Comparison of ENCODE assay signal across 24 cellular contexts in the genomic region with DNA sequence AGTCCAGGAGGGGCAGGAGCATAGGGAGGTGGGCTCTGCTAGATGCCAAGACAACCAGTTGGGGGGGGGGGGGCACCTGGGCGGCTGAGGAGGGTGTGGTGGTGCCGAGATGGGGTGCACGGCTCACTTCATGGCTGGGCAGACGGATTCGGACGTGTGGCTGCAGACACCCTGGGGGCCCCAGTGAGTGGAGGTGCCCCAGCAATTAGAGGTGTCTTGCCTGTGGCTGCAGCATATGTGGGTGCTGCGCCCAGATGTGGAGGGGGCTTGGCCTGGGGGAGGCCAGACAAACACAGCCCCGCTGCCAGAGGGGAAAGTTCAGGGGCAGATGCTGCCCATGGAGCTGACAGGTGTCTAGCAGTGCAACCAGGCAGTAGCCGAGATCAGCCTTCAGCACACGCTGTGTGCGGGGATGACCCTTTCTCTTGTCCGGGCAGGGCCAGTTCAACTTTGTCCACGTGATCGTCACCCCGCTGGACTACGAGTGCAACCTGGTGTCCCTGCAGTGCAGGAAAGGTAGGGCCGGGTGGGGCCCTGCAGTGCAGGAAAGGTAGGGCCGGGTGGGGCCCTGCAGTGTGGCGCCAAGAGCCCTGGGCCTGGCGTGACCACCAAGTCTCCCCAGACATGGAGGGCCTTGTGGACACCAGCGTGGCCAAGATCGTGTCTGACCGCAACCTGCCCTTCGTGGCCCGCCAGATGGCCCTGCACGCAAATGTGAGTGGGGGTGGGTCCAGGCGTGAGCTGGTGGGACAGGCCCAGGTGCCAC.
"Had no signal": no experiment of that assay in that cellular context is flagged by ENCODE, and none has a peak within 500 bp of the region (broad histone marks: within the 10 kb centered on the region; RNA-seq: fewer than 3 reads in every experiment).

No MANE protein-coding gene starts in this region.

- H3K27me3 Mint-ChIP-seq: activated CD4-positive, alpha-beta T cell treated with anti-CD3 and anti-CD28 coated beads, Interleukin-2, amount 10 ng/mL, durations not matched to agents 24 days and 14 days; activated CD8-positive, alpha-beta T cell treated with anti-CD3 and anti-CD28 coated beads for 36 hours; activated naive CD8-positive, alpha-beta T cell treated with anti-CD3 and anti-CD28 coated beads, Interleukin-2, amount 50 U/mL, for 24 hours; activated T-helper 17 cell treated with anti-CD3 and anti-CD28 coated beads, Interleukin-2, amount 50 U/mL, for 72 hours; central memory CD8-positive, alpha-beta T cell had no signal

- H3K27me3 ChIP-seq: brain microvascular endothelial cell, stomach, testis, upper lobe of left lung had no signal

- H3K4me3 Mint-ChIP-seq: activated CD4-positive, alpha-beta T cell treated with anti-CD3 and anti-CD28 coated beads, Interleukin-2, amount 10 ng/mL, durations not matched to agents 24 days and 14 days; activated CD8-positive, alpha-beta T cell treated with anti-CD3 and anti-CD28 coated beads for 36 hours; activated naive CD8-positive, alpha-beta T cell treated with anti-CD3 and anti-CD28 coated beads, Interleukin-2, amount 50 U/mL, for 24 hours; activated T-helper 17 cell treated with anti-CD3 and anti-CD28 coated beads, Interleukin-2, amount 50 U/mL, for 72 hours; central memory CD8-positive, alpha-beta T cell; mesothelial cell of epicardium; nephron; T-helper 2 cell treated with Interferon-gamma antibody and Interleukin-4, amounts not matched to agents 5 μg/mL and 100 μg/mL, for 36 hours had no signal

- H3K9me3 Mint-ChIP-seq: activated CD4-positive, alpha-beta T cell treated with anti-CD3 and anti-CD28 coated beads, Interleukin-2, amount 10 ng/mL, durations not matched to agents 24 days and 14 days; activated CD8-positive, alpha-beta T cell treated with anti-CD3 and anti-CD28 coated beads for 36 hours; activated naive CD8-positive, alpha-beta T cell treated with anti-CD3 and anti-CD28 coated beads, Interleukin-2, amount 50 U/mL, for 24 hours; activated T-helper 17 cell treated with anti-CD3 and anti-CD28 coated beads, Interleukin-2, amount 50 U/mL, for 72 hours; central memory CD8-positive, alpha-beta T cell; mesothelial cell of epicardium; nephron; T-helper 2 cell treated with Interferon-gamma antibody and Interleukin-4, amounts not matched to agents 5 μg/mL and 100 μg/mL, for 36 hours had no signal

- ATAC-seq: activated CD8-positive, alpha-beta T cell treated with anti-CD3 and anti-CD28 coated beads for 36 hours; activated naive CD8-positive, alpha-beta T cell treated with anti-CD3 and anti-CD28 coated beads, Interleukin-2, amount 50 U/mL, for 24 hours; activated T-helper 17 cell treated with anti-CD3 and anti-CD28 coated beads, Interleukin-2, amount 50 U/mL, for 72 hours; left colon had no signal

- H3K4me1 Mint-ChIP-seq: activated CD4-positive, alpha-beta T cell treated with anti-CD3 and anti-CD28 coated beads, Interleukin-2, amount 10 ng/mL, durations not matched to agents 24 days and 14 days; activated naive CD8-positive, alpha-beta T cell treated with anti-CD3 and anti-CD28 coated beads, Interleukin-2, amount 50 U/mL, for 24 hours; activated T-helper 17 cell treated with anti-CD3 and anti-CD28 coated beads, Interleukin-2, amount 50 U/mL, for 72 hours; central memory CD8-positive, alpha-beta T cell; mesothelial cell of epicardium had no signal

- H3K27ac ChIP-seq: brain microvascular endothelial cell, testis, upper lobe of left lung had no signal

- FAIRE-seq: endometrium had no signal

- H3K27ac Mint-ChIP-seq: activated CD4-positive, alpha-beta T cell treated with anti-CD3 and anti-CD28 coated beads, Interleukin-2, amount 10 ng/mL, durations not matched to agents 24 days and 14 days; activated CD8-positive, alpha-beta T cell treated with anti-CD3 and anti-CD28 coated beads for 36 hours; activated naive CD8-positive, alpha-beta T cell treated with anti-CD3 and anti-CD28 coated beads, Interleukin-2, amount 50 U/mL, for 24 hours; activated T-helper 17 cell treated with anti-CD3 and anti-CD28 coated beads, Interleukin-2, amount 50 U/mL, for 72 hours; mesothelial cell of epicardium; nephron; T-helper 2 cell treated with Interferon-gamma antibody and Interleukin-4, amounts not matched to agents 5 μg/mL and 100 μg/mL, for 36 hours had no signal

- H3K9me3 ChIP-seq: stomach, testis, upper lobe of left lung had no signal

- DNase-seq: activated CD4-positive, alpha-beta T cell treated with anti-CD3 and anti-CD28 coated beads, Interleukin-2, amount 10 ng/mL, durations not matched to agents 24 days and 14 days; activated CD8-positive, alpha-beta T cell treated with anti-CD3 and anti-CD28 coated beads for 36 hours; activated naive CD4-positive, alpha-beta T cell treated with Interleukin-2 at 50 U/mL for 16 hours; activated naive CD8-positive, alpha-beta T cell treated with anti-CD3 and anti-CD28 coated beads, Interleukin-2, amount 50 U/mL, for 24 hours; activated T-cell treated with anti-CD3 and anti-CD28 coated beads, Interleukin-2, amount 50 U/mL, for 1 hour; brain microvascular endothelial cell; cortex of kidney; erythroblast; foreskin melanocyte; glutamatergic neuron; hypothalamus; islet precursor cell; posterior cingulate gyrus; stomach; testis had no signal

- H3K4me3 ChIP-seq: lung, stomach, testis, upper lobe of left lung had no signal

- H3K4me1 ChIP-seq: testis had no signal
